20 cellular contexts compared by ENCODE assay signal in genomic region chr4:121863787-121864186, GRCh38. TPM values are rescaled to one million over a fixed set of nuclear protein-coding genes. Genes with fewer than 3 reads are reported as not detected.
DNase-seq lines count a peak whose midpoint lies in the region; ATAC-seq, FAIRE-seq and TF ChIP-seq lines count a peak whose summit lies in the region.
"Had no signal": no experiment of that assay in that cellular context is flagged by ENCODE, and none has a peak within 500 bp of the region (broad histone marks: within the 10 kb centered on the region; RNA-seq: fewer than 3 reads in every experiment).

No MANE protein-coding gene starts in this region.

- H3K4me3 ChIP-seq in K562 (no peak overlapping the region), mesendoderm (ENCODE audit: low read length) (no peak overlapping the region)
- H3K4me3 ChIP-seq: BLaER1 had no signal

- BruUV-seq in K562 (replicated peaks; lab: Mats Ljungman, UMichigan) = no TSS peak

- TF ChIP-seq CTCF in K562 (IDR thresholded peaks at IDR 0.05 in 2 of 3, conservative IDR thresholded peaks at IDR 0.05 in 1 of 3; ENCODE audit: insufficient read depth in 2 of 3, low read depth in 1 of 3, low read length in 3 of 3) = no peak

- no peak overlapping the region for H2BK120ac ChIP-seq in mesendoderm (ENCODE audit: low read depth, low read length)

- in situ Hi-C loops in K562 (cut with MboI) = loop anchor here (25.0 kb wide), 1 partner anchor 1049 kb away; the partner anchor contains the start of gene NUDT6

- 47% methylated on average over 7 of the region's 7 CpGs for WGBS in K562 (ENCODE audit: insufficient coverage, low coverage, missing lambda C conversion rate)
- WGBS in mesendoderm (ENCODE audit: extremely low coverage, insufficient coverage, low lambda C conversion rate) = no CpG with 5 or more reads among the region's 7 CpGs

- H3K56ac ChIP-seq in mesendoderm (ENCODE audit: low read length) = no peak overlapping the region

- H3K9me3 ChIP-seq in K562 (replicated peaks; ENCODE audit: control insufficient read depth, insufficient read depth, low read depth, low read length) = no peaks in the 10 kb centered on the region
- H3K9me3 ChIP-seq: BLaER1 had no signal

- TF ChIP-seq RAD21 in K562 (CRISPR knock-in tag; conservative IDR thresholded peaks at IDR 0.05 in 1 of 2, IDR thresholded peaks at IDR 0.05 in 1 of 2) = no peak

- H2AK5ac ChIP-seq in mesendoderm (ENCODE audit: low read length) = no peak overlapping the region

- no peak for TF ChIP-seq POLR2A in K562 (conservative IDR thresholded peaks at IDR 0.05)

- intact Hi-C loops in K562 (cut with micrococcal nuclease) = no loop called here

- DNase-seq in NCI-H748 (lab: John Stamatoyannopoulos, UW; ENCODE audit: unreplicated experiment) = peak; percentile 2
- no peak for DNase-seq in NCI-H748 treated with DMSO at 0.1 percent for 48 hours (lab: John Stamatoyannopoulos, UW)
- peak; percentile 55 for DNase-seq in NCI-H2227 (lab: John Stamatoyannopoulos, UW; ENCODE audit: unreplicated experiment)
- peak in 2 of 4 experiments; percentile 13 to 39 for DNase-seq in K562 (ENCODE audit: extremely low read depth in 1 of 4, low spot score in 3 of 4)
- DNase-seq in mesendoderm = peak; percentile 33
- no peak for DNase-seq in putamen (ENCODE audit: low spot score)
- DNase-seq: CD8-positive, alpha-beta T cell; KBM-7; MV-4-11; NCI-H187 treated with DMSO at 0.1 percent for 48 hours; NCI-H2171; NCI-H524; NK-92 treated with Interleukin-12 subunit alpha and Interleukin-12 subunit beta, amount 100 ng/mL, for 24 hours; SHP77; SK-N-SH had no signal

- H2BK5ac ChIP-seq in mesendoderm (ENCODE audit: low read length) = no peak overlapping the region

- H3K27ac ChIP-seq in K562 (ENCODE audit: extremely low read depth, low read depth, low read length) = no peak overlapping the region
- H3K27ac ChIP-seq in mesendoderm (ENCODE audit: low read depth, low read length) = no peak overlapping the region
- H3K27ac ChIP-seq: BLaER1 had no signal

- no peaks in the 10 kb centered on the region for H3K79me1 ChIP-seq in mesendoderm (ENCODE audit: low read length)

- H3K9me1 ChIP-seq in K562 (ENCODE audit: control insufficient read depth, insufficient read depth, low read length) = no peaks in the 10 kb centered on the region

- POLR2A ChIA-PET in K562 (lab: Yijun Ruan, JAX) = no interaction called here

- no peak overlapping the region for H3K23ac ChIP-seq in mesendoderm (ENCODE audit: low read length)

- H3K27me3 ChIP-seq in K562 (ENCODE audit: control insufficient read depth in 2 of 2, insufficient read depth in 2 of 2, low read length in 2 of 2) (no peaks in the 10 kb centered on the region), mesendoderm (ENCODE audit: insufficient read depth, low read length, poor library complexity) (no peaks in the 10 kb centered on the region)
- H3K27me3 ChIP-seq: BLaER1 had no signal

- H3K4ac ChIP-seq in mesendoderm (ENCODE audit: low read depth, low read length) = no peak overlapping the region

- no peak for FAIRE-seq in K562 (lab: Jason Lieb, UNC)
- FAIRE-seq: GM19239, H54 had no signal

- TF ChIP-seq EP300 in K562 (IDR thresholded peaks at IDR 0.05; ENCODE audit: low read length) = no peak

- H3K9ac ChIP-seq in K562 (ENCODE audit: insufficient read depth in 1 of 2, low read depth in 2 of 2, low read length in 2 of 2) (no peak overlapping the region), mesendoderm (ENCODE audit: low read length) (no peak overlapping the region)
- H3K9ac ChIP-seq: BLaER1, SK-N-SH had no signal

- H4K8ac ChIP-seq in mesendoderm (ENCODE audit: low read depth, low read length) = no peak overlapping the region

- no peak overlapping the region for H4K5ac ChIP-seq in mesendoderm (ENCODE audit: low read length)

- no peaks in the 10 kb centered on the region; a peak in 1 of 5 replicates for H3K4me1 ChIP-seq in K562 (replicated peaks in 1 of 2; ENCODE audit: control insufficient read depth in 2 of 2, insufficient read depth in 2 of 2, low read length in 2 of 2)
- H3K4me1 ChIP-seq in mesendoderm (ENCODE audit: control insufficient read depth, low read depth, low read length) = no peaks in the 10 kb centered on the region

- no peaks in the 10 kb centered on the region for H3K79me2 ChIP-seq in K562 (ENCODE audit: control insufficient read depth, insufficient read depth, low read length)
- H3K79me2 ChIP-seq in mesendoderm (ENCODE audit: control insufficient read depth, insufficient read depth, low read length) = no peaks in the 10 kb centered on the region

- no peak overlapping the region for H2AFZ ChIP-seq in K562 (ENCODE audit: low read depth, low read length)

- ATAC-seq in K562 = peak; percentile 88
- no peak for ATAC-seq in HG02759 (IDR thresholded peaks at IDR 0.05; ENCODE audit: unreplicated experiment)
- ATAC-seq in HG02884 (IDR thresholded peaks at IDR 0.05; ENCODE audit: unreplicated experiment) = no peak
- ATAC-seq: CD8-positive, alpha-beta T cell had no signal

- CTCF ChIA-PET in K562 (lab: Yijun Ruan, JAX; ENCODE audit: low intra/inter-chr PET ratio) = no interaction called here

- no peak overlapping the region for H2BK15ac ChIP-seq in mesendoderm (replicated peaks; ENCODE audit: low read depth)

- H3K4me2 ChIP-seq in K562 (ENCODE audit: insufficient read depth, low read length) (no peak overlapping the region), mesendoderm (ENCODE audit: low read length) (no peak overlapping the region)
- H3K4me2 ChIP-seq: BLaER1, SK-N-SH had no signal

- H3K36me3 ChIP-seq in K562 (ENCODE audit: control insufficient read depth, insufficient read depth, low read length) (peaks cover 37% of the 10 kb centered on the region; the same call in 1 of the 3 replicates), mesendoderm (ENCODE audit: control insufficient read depth, insufficient read depth, low read length) (no peaks in the 10 kb centered on the region)

- H3K18ac ChIP-seq in mesendoderm (ENCODE audit: low read length) = no peak overlapping the region

- H4K20me1 ChIP-seq in K562 (replicated peaks; ENCODE audit: control insufficient read depth, insufficient read depth, low read length) = no peaks in the 10 kb centered on the region
- H4K20me1 ChIP-seq: BLaER1 had no signal

TF ChIP-seq in K562, 482 proteins besides CTCF, POLR2A, EP300 and RAD21:
- no peak for TF ChIP-seq ZNF311 (CRISPR knock-in tag; IDR thresholded peaks at IDR 0.05)
- peak; percentile 10 for TF ChIP-seq MEIS2 (IDR thresholded peaks at IDR 0.05; ENCODE audit: partially characterized antibody)

RNA-seq across cellular contexts. Expression of gene BBS7, which starts 6.5 kb away (rescaled TPM):
- total RNA-seq in K562 (2011; cell fraction: chromatin; rRNA removed; ENCODE audit: low replicate concordance) = 15.5 and 27.7 TPM in 2 replicates
- 9.9 and 11.3 TPM in 2 replicates for total RNA-seq in K562 (2011; cell fraction: nucleolus; rRNA removed)
- total RNA-seq in K562 (2011; cell fraction: nucleoplasm; rRNA removed) = 10.2 and 12.1 TPM in 2 replicates
- total RNA-seq in K562 (2014; rRNA removed) (11.8 and 13.7 TPM in 2 replicates), K562 (2014; rRNA removed; fragmentation: Illumina TruSeq; extraction: Trizol) (15.5 and 22.8 TPM in 2 replicates), K562 (2015; rRNA removed; fragmentation: Illumina TruSeq; extraction: Trizol) (14.6 and 16.4 TPM in 2 replicates), K562 (2021) (20.2 and 22.1 TPM in 2 replicates)
- polyA plus RNA-seq in K562 (2011; rRNA removed) (19.1 and 25.8 TPM in 2 replicates), K562 (2014; fragmentation: Illumina TruSeq; extraction: Trizol) (13.4 and 13.7 TPM in 2 replicates), K562 (2014; fragmentation: Nextera tagmentation; extraction: Ambion mirVana) (10 to 100 TPM; 17.2 to 19.0 TPM), K562 (2014; rRNA removed) (15.2 and 19.8 TPM in 2 replicates)
- polyA plus RNA-seq in K562 (2011; cell fraction: cytosol; rRNA removed) = 12.6 and 15.9 TPM in 2 replicates
- 15.0 and 15.8 TPM in 2 replicates for polyA plus RNA-seq in K562 (2011; cell fraction: nucleus; rRNA removed)
- polyA plus RNA-seq in K562 (2012) = 12.5 and 15.2 TPM in 2 replicates
- polyA minus RNA-seq in K562 (2011; rRNA and poly(A)+ RNA removed) = 18.4 and 19.4 TPM in 2 replicates
- 6.3 and 18.9 TPM in 2 replicates for polyA minus RNA-seq in K562 (2011; cell fraction: cytosol; rRNA and poly(A)+ RNA removed)
- 9.3 and 14.7 TPM in 2 replicates for polyA minus RNA-seq in K562 (2011; cell fraction: nucleus; rRNA and poly(A)+ RNA removed)
- polyA plus RNA-seq in mesendoderm (2013, experiment 1 of 2) = 25.6 TPM
- 27.0 TPM for polyA plus RNA-seq in mesendoderm (2013, experiment 2 of 2)

RNA-seq across cellular contexts. Expression of gene CCNA2, which starts 40.1 kb away (rescaled TPM):
- 15.4 and 28.6 TPM in 2 replicates for total RNA-seq in K562 (2011; cell fraction: chromatin; rRNA removed; ENCODE audit: low replicate concordance)
- total RNA-seq in K562 (2011; cell fraction: nucleolus; rRNA removed) = 22.8 and 24.7 TPM in 2 replicates
- total RNA-seq in K562 (2011; cell fraction: nucleoplasm; rRNA removed) = 26.8 and 30.0 TPM in 2 replicates
- total RNA-seq in K562 (2014; rRNA removed) = 154 and 173 TPM in 2 replicates
- 197 and 225 TPM in 2 replicates for total RNA-seq in K562 (2014; rRNA removed; fragmentation: Illumina TruSeq; extraction: Trizol)
- total RNA-seq in K562 (2015; rRNA removed; fragmentation: Illumina TruSeq; extraction: Trizol) = 174 and 190 TPM in 2 replicates
- total RNA-seq in K562 (2021) = 147 TPM in 2 replicates
- polyA plus RNA-seq in K562 (2011; rRNA removed) = 141 and 192 TPM in 2 replicates
- 89.4 and 97.5 TPM in 2 replicates for polyA plus RNA-seq in K562 (2011; cell fraction: cytosol; rRNA removed)
- 36.4 and 53.0 TPM in 2 replicates for polyA plus RNA-seq in K562 (2011; cell fraction: nucleus; rRNA removed)
- 99.1 and 103 TPM in 2 replicates for polyA plus RNA-seq in K562 (2012)
- 162 and 194 TPM in 2 replicates for polyA plus RNA-seq in K562 (2014; fragmentation: Illumina TruSeq; extraction: Trizol)
- polyA plus RNA-seq in K562 (2014; fragmentation: Nextera tagmentation; extraction: Ambion mirVana) = 10 to 100 TPM; 37.1 to 47.8 TPM
- polyA plus RNA-seq in K562 (2014; rRNA removed) = 110 and 122 TPM in 2 replicates
- 207 and 226 TPM in 2 replicates for polyA minus RNA-seq in K562 (2011; rRNA and poly(A)+ RNA removed)
- 92.9 and 104 TPM in 2 replicates for polyA minus RNA-seq in K562 (2011; cell fraction: cytosol; rRNA and poly(A)+ RNA removed)
- 25.4 and 41.9 TPM in 2 replicates for polyA minus RNA-seq in K562 (2011; cell fraction: nucleus; rRNA and poly(A)+ RNA removed)
- polyA plus RNA-seq in mesendoderm (2013, experiment 1 of 2) = 105 TPM
- 105 TPM for polyA plus RNA-seq in mesendoderm (2013, experiment 2 of 2)

Comparison
In these comparisons a context has a peak if more than half of its experiments do, and no peak if none do; other contexts are left out.
1. DNase-seq: peak in NCI-H748 (single experiment), NCI-H2227 (single experiment) and mesendoderm (single experiment); none in NCI-H748 treated with DMSO at 0.1 percent for 48 hours (single experiment) and putamen (single experiment).